Comparison of ENCODE assay signal across 9 cellular contexts in the genomic region with DNA sequence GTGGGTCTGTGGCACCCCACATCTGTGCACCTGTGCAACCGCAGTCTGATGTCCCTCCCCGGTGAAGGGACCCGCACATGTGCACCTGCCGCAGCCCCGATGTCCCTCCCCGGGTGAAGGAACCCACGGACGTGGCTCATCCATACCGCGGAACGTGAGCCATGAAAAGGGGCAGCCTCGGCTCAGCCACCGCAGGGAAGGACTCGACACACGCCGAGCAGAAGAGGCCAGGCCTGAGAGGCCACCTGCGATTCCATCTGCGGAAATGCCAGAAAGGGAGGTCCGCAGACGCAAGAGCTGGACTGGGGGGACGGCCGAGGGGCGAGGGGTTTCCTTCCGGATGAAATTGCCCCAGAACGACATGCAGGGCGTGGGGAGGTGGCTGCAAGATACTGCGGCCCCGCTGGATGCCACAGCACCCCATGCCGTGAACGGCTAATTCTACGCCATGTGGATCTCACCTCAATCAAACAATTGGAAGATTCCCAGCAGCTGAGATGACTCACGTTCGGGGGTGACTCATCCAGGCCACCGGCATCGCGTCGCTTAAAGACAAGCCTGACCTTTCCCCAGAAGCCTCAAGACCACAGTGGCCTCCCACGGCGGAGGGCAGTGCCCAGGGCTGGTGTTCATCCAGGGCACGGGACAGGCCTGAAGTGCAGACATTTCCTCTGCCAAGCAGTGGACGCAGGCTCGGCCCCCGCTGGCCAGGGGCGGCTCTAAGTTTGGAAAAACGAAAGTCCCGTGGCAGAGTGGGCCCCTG. TPM values are rescaled to one million over a fixed set of nuclear protein-coding genes. Genes with fewer than 3 reads are reported as not detected.
A peak's percentile ranks its signal among the peaks of the same experiment; 100 is the strongest.
DNase-seq lines count a peak whose midpoint lies in the region; ATAC-seq and TF ChIP-seq lines count a peak whose summit lies in the region.
"Had no signal": no experiment of that assay in that cellular context is flagged by ENCODE, and none has a peak within 500 bp of the region (broad histone marks: within the 10 kb centered on the region; RNA-seq: fewer than 3 reads in every experiment).

No MANE protein-coding gene starts in this region.

- H3K9ac ChIP-seq in NT2/D1 (ENCODE audit: insufficient read length, low read depth), result peak overlapping the region; percentile 32

- H3K4me3 ChIP-seq in BE2C (ENCODE audit: low read depth, low read length) (no peak overlapping the region), NT2/D1 (ENCODE audit: insufficient read length, low read depth) (no peak overlapping the region), WERI-Rb-1 (ENCODE audit: low read depth, low read length) (no peak overlapping the region)
- H3K4me3 ChIP-seq: GM12878 had no signal

- DNase-seq in BE2C (peak; percentile 51), NT2/D1 (ENCODE audit: low read depth, low spot score) (peak; percentile 39), glomerular visceral epithelial cell (ENCODE audit: extremely low spot score) (peak; percentile 96), pons (ENCODE audit: low spot score) (no peak), WERI-Rb-1 (no peak)
- peak; percentile 18 for DNase-seq in activated T-helper 1 cell treated with anti-CD3 and anti-CD28 coated beads, Interleukin-12 subunit alpha, Interleukin-12 subunit beta, Interleukin-2, Interleukin-4 antibody, amounts not matched to agents 30 ng/mL and 10 ng/mL and 1 ng/mL, durations not matched to agents 14 hours and 24 hours and 36 hours (ENCODE audit: low spot score)
- DNase-seq in stimulated activated CD8-positive, alpha-beta memory T cell treated with anti-CD3 and anti-CD28 coated beads, Interleukin-15, amount 100 ng/mL, for 1 hour (ENCODE audit: low read depth), result peak; percentile 49

- H3K36me3 ChIP-seq in BE2C (no peaks in the 10 kb centered on the region), NT2/D1 (ENCODE audit: insufficient read depth, insufficient read length, low read length) (no peaks in the 10 kb centered on the region), WERI-Rb-1 (no peaks in the 10 kb centered on the region)

- TF ChIP-seq CTCF in BE2C (IDR thresholded peaks at IDR 0.05; ENCODE audit: low read depth, low read length) (no peak), WERI-Rb-1 (IDR thresholded peaks at IDR 0.05; ENCODE audit: low read depth, low read length) (no peak)

- peak overlapping the region; percentile 61 for H3K27ac Mint-ChIP-seq in activated T-helper 1 cell treated with anti-CD3 and anti-CD28 coated beads, Interleukin-12 subunit alpha, Interleukin-12 subunit beta, Interleukin-2, Interleukin-4 antibody, amounts not matched to agents 30 ng/mL and 10 ng/mL and 1 ng/mL, durations not matched to agents 14 hours and 24 hours and 36 hours

- H3K4me1 Mint-ChIP-seq in activated T-helper 1 cell treated with anti-CD3 and anti-CD28 coated beads, Interleukin-12 subunit alpha, Interleukin-12 subunit beta, Interleukin-2, Interleukin-4 antibody, amounts not matched to agents 30 ng/mL and 10 ng/mL and 1 ng/mL, durations not matched to agents 14 hours and 24 hours and 36 hours (ENCODE audit: low read depth), result peaks cover 17% of the 10 kb centered on the region

- H3K4me1 ChIP-seq in BE2C (peaks cover 3% of the 10 kb centered on the region; the same call in 1 of the 2 replicates), NT2/D1 (ENCODE audit: insufficient read depth, insufficient read length) (peaks cover 25% of the 10 kb centered on the region)

- no peaks in the 10 kb centered on the region for H3K9me3 ChIP-seq in BE2C
- H3K9me3 ChIP-seq in NT2/D1 (ENCODE audit: insufficient read depth, low read length), result no peaks in the 10 kb centered on the region
- peaks cover 7% of the 10 kb centered on the region for H3K9me3 ChIP-seq in WERI-Rb-1 (ENCODE audit: severe bottlenecking)

- H3K4me3 Mint-ChIP-seq in activated T-helper 1 cell treated with anti-CD3 and anti-CD28 coated beads, Interleukin-12 subunit alpha, Interleukin-12 subunit beta, Interleukin-2, Interleukin-4 antibody, amounts not matched to agents 30 ng/mL and 10 ng/mL and 1 ng/mL, durations not matched to agents 14 hours and 24 hours and 36 hours, result peak overlapping the region; percentile 30

- ATAC-seq in GM21381 (IDR thresholded peaks at IDR 0.05; ENCODE audit: unreplicated experiment), result no peak
- ATAC-seq: GM12878 had no signal

- intact Hi-C loops in activated T-helper 1 cell treated with anti-CD3 and anti-CD28 coated beads, Interleukin-12 subunit alpha, Interleukin-12 subunit beta, Interleukin-2, Interleukin-4 antibody, amounts not matched to agents 30 ng/mL and 10 ng/mL and 1 ng/mL, durations not matched to agents 14 hours and 24 hours and 36 hours (cut with micrococcal nuclease), result no loop called here

- no peaks in the 10 kb centered on the region for H3K9me3 Mint-ChIP-seq in activated T-helper 1 cell treated with anti-CD3 and anti-CD28 coated beads, Interleukin-12 subunit alpha, Interleukin-12 subunit beta, Interleukin-2, Interleukin-4 antibody, amounts not matched to agents 30 ng/mL and 10 ng/mL and 1 ng/mL, durations not matched to agents 14 hours and 24 hours and 36 hours

- H3K36me3 Mint-ChIP-seq in activated T-helper 1 cell treated with anti-CD3 and anti-CD28 coated beads, Interleukin-12 subunit alpha, Interleukin-12 subunit beta, Interleukin-2, Interleukin-4 antibody, amounts not matched to agents 30 ng/mL and 10 ng/mL and 1 ng/mL, durations not matched to agents 14 hours and 24 hours and 36 hours (ENCODE audit: low read depth), result no peaks in the 10 kb centered on the region

- peaks cover 21% of the 10 kb centered on the region for H3K27me3 Mint-ChIP-seq in activated T-helper 1 cell treated with anti-CD3 and anti-CD28 coated beads, Interleukin-12 subunit alpha, Interleukin-12 subunit beta, Interleukin-2, Interleukin-4 antibody, amounts not matched to agents 30 ng/mL and 10 ng/mL and 1 ng/mL, durations not matched to agents 14 hours and 24 hours and 36 hours (ENCODE audit: insufficient read depth)

- no peak overlapping the region for H3K27ac ChIP-seq in WERI-Rb-1

- H3K27me3 ChIP-seq in BE2C, result peaks cover 27% of the 10 kb centered on the region
- H3K27me3 ChIP-seq in NT2/D1 (ENCODE audit: insufficient read depth, insufficient read length), result peaks cover 33% of the 10 kb centered on the region
- no peaks in the 10 kb centered on the region for H3K27me3 ChIP-seq in WERI-Rb-1 (ENCODE audit: insufficient read depth, low read depth, severe bottlenecking)

RNA-seq across cellular contexts. Expression of a gene that starts 21.0 kb away (rescaled TPM):
- polyA plus RNA-seq in BE2C (2012; ENCODE audit: insufficient read depth, insufficient read length, low read depth), result not detected
- 0.47 and 0.61 TPM in 2 replicates for total RNA-seq in activated T-helper 1 cell treated with anti-CD3 and anti-CD28 coated beads, Interleukin-12 subunit alpha, Interleukin-12 subunit beta, Interleukin-2, Interleukin-4 antibody, amounts not matched to agents 30 ng/mL and 10 ng/mL and 1 ng/mL, durations not matched to agents 14 hours and 24 hours and 36 hours
- total RNA-seq: GM12878 had no signal
- polyA plus RNA-seq: GM12878 had no signal

RNA-seq across cellular contexts. Expression of a gene that starts 31.8 kb away (rescaled TPM):
- 4.3 TPM for polyA plus RNA-seq in BE2C (2012; ENCODE audit: insufficient read depth, insufficient read length, low read depth)
- 6.8 and 10.4 TPM in 2 replicates for total RNA-seq in activated T-helper 1 cell treated with anti-CD3 and anti-CD28 coated beads, Interleukin-12 subunit alpha, Interleukin-12 subunit beta, Interleukin-2, Interleukin-4 antibody, amounts not matched to agents 30 ng/mL and 10 ng/mL and 1 ng/mL, durations not matched to agents 14 hours and 24 hours and 36 hours

Comparison
In these comparisons a context has a peak if more than half of its experiments do, and no peak if none do; other contexts are left out.
1. DNase-seq: peak in BE2C (single experiment), NT2/D1 (single experiment), activated T-helper 1 cell treated with anti-CD3 and anti-CD28 coated beads, Interleukin-12 subunit alpha, Interleukin-12 subunit beta, Interleukin-2, Interleukin-4 antibody, amounts not matched to agents 30 ng/mL and 10 ng/mL and 1 ng/mL, durations not matched to agents 14 hours and 24 hours and 36 hours (single experiment), glomerular visceral epithelial cell (single experiment) and stimulated activated CD8-positive, alpha-beta memory T cell treated with anti-CD3 and anti-CD28 coated beads, Interleukin-15, amount 100 ng/mL, for 1 hour (single experiment); none in pons (single experiment) and WERI-Rb-1 (single experiment).